10 cellular contexts compared by ENCODE assay signal in the genomic region with DNA sequence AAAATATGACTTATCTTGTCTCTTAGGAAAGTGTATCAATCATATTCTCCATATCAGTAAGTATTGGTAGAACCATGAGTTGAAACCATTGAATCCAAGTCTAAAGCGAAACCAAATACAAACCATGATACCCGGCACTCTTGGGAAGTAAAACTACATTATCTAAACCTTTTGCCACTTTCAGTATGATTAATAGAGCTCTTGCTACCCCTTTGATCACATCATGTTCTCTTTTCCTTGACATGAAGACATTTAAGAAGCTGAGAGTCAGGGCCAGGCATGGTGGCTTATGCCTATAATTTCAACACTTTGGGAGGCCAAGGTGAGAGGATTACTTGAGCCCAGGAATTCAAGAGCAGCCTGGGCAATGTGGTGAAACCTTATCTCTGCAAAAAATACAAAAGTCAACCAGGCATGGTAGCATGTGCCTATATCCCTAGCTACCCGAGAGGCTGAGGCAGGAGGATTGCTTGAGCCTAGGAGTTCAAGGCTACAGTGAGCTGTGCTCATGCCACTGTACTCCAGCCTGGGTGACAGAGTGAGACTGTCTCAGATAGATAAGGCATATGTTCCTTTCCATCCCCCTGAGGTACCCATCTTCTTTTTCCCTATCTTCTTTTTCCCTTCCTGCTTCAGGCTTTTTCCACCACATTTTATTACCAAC. TPM values are rescaled to one million over a fixed set of nuclear protein-coding genes. Genes with fewer than 3 reads are reported as not detected.
DNase-seq lines count a peak whose midpoint lies in the region; ATAC-seq and TF ChIP-seq lines count a peak whose summit lies in the region.
"Had no signal": no experiment of that assay in that cellular context is flagged by ENCODE, and none has a peak within 500 bp of the region (broad histone marks: within the 10 kb centered on the region; RNA-seq: fewer than 3 reads in every experiment).

No MANE protein-coding gene starts in this region.

- H3K27me3 Mint-ChIP-seq in activated CD8-positive, alpha-beta T cell treated with anti-CD3 and anti-CD28 coated beads for 36 hours: no peaks in the 10 kb centered on the region

- H3K9me2 ChIP-seq in Karpas-422 (replicated peaks; ENCODE audit: insufficient read depth, low read length): no peaks in the 10 kb centered on the region

- no peak overlapping the region for H3K4me2 ChIP-seq in Karpas-422 (ENCODE audit: low read depth, low read length, poor library complexity, severe bottlenecking)

- peak overlapping the region; percentile 58 for H3K27ac Mint-ChIP-seq in activated CD8-positive, alpha-beta T cell treated with anti-CD3 and anti-CD28 coated beads for 36 hours

- H3K27ac ChIP-seq in adrenal gland (no peak overlapping the region), Karpas-422 (ENCODE audit: low read length) (no peak overlapping the region)

- TF ChIP-seq POLR2A in adrenal gland (IDR thresholded peaks at IDR 0.05): no peak

- H3K27me3 ChIP-seq in adrenal gland (no peaks in the 10 kb centered on the region), Karpas-422 (ENCODE audit: low read length) (no peaks in the 10 kb centered on the region)

- ATAC-seq in HG02973 (IDR thresholded peaks at IDR 0.05; ENCODE audit: unreplicated experiment): peak; percentile 75
- peak; percentile 92 for ATAC-seq in activated CD8-positive, alpha-beta T cell treated with anti-CD3 and anti-CD28 coated beads for 36 hours
- no peak for ATAC-seq in SK-N-SH treated with all-trans-retinoic acid at 6 μM for 48 hours

- H3K4me3 ChIP-seq in GM12865 (ENCODE audit: low read depth, low read length) (no peak overlapping the region), adrenal gland (no peak overlapping the region), Karpas-422 (ENCODE audit: low read length) (no peak overlapping the region)

- 88 to 93% (median 90%) methylated on average over 3 of the region's 3 CpGs for WGBS in adrenal gland, 4 donors

- H3K9me3 ChIP-seq in adrenal gland (replicated peaks in 1 of 3) (no peaks in the 10 kb centered on the region), Karpas-422 (ENCODE audit: low read length) (no peaks in the 10 kb centered on the region)
- H3K9me3 ChIP-seq: Caco-2 had no signal

- H3K4me3 Mint-ChIP-seq in activated CD8-positive, alpha-beta T cell treated with anti-CD3 and anti-CD28 coated beads for 36 hours: no peak overlapping the region
- H3K4me3 Mint-ChIP-seq: neural crest cell had no signal

- no peaks in the 10 kb centered on the region for H3K79me2 ChIP-seq in Karpas-422 (ENCODE audit: low read length)

- intact Hi-C loops in activated CD8-positive, alpha-beta T cell treated with anti-CD3 and anti-CD28 coated beads for 36 hours (cut with micrococcal nuclease): no loop called here
- intact Hi-C loops in adrenal gland (cut with DNase I): no loop called here

- no peak overlapping the region for H2AFZ ChIP-seq in Karpas-422 (ENCODE audit: low read length)

- H3K4me1 ChIP-seq in adrenal gland (replicated peaks in 1 of 2) (no peaks in the 10 kb centered on the region), Karpas-422 (ENCODE audit: low read length) (no peaks in the 10 kb centered on the region)
- H3K4me1 ChIP-seq: Caco-2 had no signal

- peaks cover 44% of the 10 kb centered on the region for H3K36me3 Mint-ChIP-seq in activated CD8-positive, alpha-beta T cell treated with anti-CD3 and anti-CD28 coated beads for 36 hours (ENCODE audit: low read depth)

- POLR2A ChIA-PET in activated CD8-positive, alpha-beta T cell treated with anti-CD3 and anti-CD28 coated beads for 36 hours (lab: Charles Lee): no interaction called here

- H3K9me3 Mint-ChIP-seq in activated CD8-positive, alpha-beta T cell treated with anti-CD3 and anti-CD28 coated beads for 36 hours: no peaks in the 10 kb centered on the region
- H3K9me3 Mint-ChIP-seq: neural crest cell had no signal

- no peak overlapping the region for H3K9ac ChIP-seq in Karpas-422 (ENCODE audit: low read length)

- H3K4me1 Mint-ChIP-seq in activated CD8-positive, alpha-beta T cell treated with anti-CD3 and anti-CD28 coated beads for 36 hours (ENCODE audit: low read depth): peaks cover 27% of the 10 kb centered on the region

- DNase-seq in GM12865 (ENCODE audit: low read depth) (peak; percentile 36), GM19240 (ENCODE audit: insufficient read length, low spot score) (peak; percentile 20), adrenal gland (no peak), Karpas-422 (no peak), midbrain (lab: John Stamatoyannopoulos, UW) (no peak)
- DNase-seq in activated CD8-positive, alpha-beta T cell treated with anti-CD3 and anti-CD28 coated beads for 36 hours: peak; percentile 15
- DNase-seq: Caco-2 had no signal

- H4K20me1 ChIP-seq in Karpas-422 (ENCODE audit: insufficient read depth, low read depth, low read length): no peaks in the 10 kb centered on the region

- TF ChIP-seq CTCF in GM12865 (IDR thresholded peaks at IDR 0.05; ENCODE audit: insufficient read depth, low read depth, low read length, missing control alignments) (no peak), adrenal gland (IDR thresholded peaks at IDR 0.05) (no peak)
- no peak for TF ChIP-seq CTCF in activated CD8-positive, alpha-beta T cell treated with anti-CD3 and anti-CD28 coated beads for 36 hours (IDR thresholded peaks at IDR 0.05)

- no peaks in the 10 kb centered on the region for H3K36me3 ChIP-seq in adrenal gland (replicated peaks in 1 of 2)
- no peaks in the 10 kb centered on the region for H3K36me3 ChIP-seq in Karpas-422 (ENCODE audit: insufficient read depth, low read length)

- CTCF ChIA-PET in activated CD8-positive, alpha-beta T cell treated with anti-CD3 and anti-CD28 coated beads for 36 hours (lab: Charles Lee): interaction anchor here (1.6 kb wide), 1 partner anchor 14 kb away, joined by 3 read pairs; no protein-coding TSS in a partner anchor

TF ChIP-seq in SK-N-SH treated with all-trans-retinoic acid at 6 μM for 48 hours, 23 proteins besides CTCF, POLR2A, EP300 and RAD21 (continues in another document):
- TF ChIP-seq ZNF8 (CRISPR knock-in tag; IDR thresholded peaks at IDR 0.05) (no peak), PPARA (CRISPR knock-in tag; IDR thresholded peaks at IDR 0.05; ENCODE audit: borderline replicate concordance) (no peak), ESRRG (CRISPR knock-in tag; IDR thresholded peaks at IDR 0.05) (no peak), ZC3H10 (CRISPR knock-in tag; IDR thresholded peaks at IDR 0.05) (no peak), ZFP3 (CRISPR knock-in tag; IDR thresholded peaks at IDR 0.05) (no peak), ZNF565 (CRISPR knock-in tag; conservative IDR thresholded peaks at IDR 0.05; ENCODE audit: low read depth) (no peak), ZNF70 (CRISPR knock-in tag; IDR thresholded peaks at IDR 0.05) (no peak), RARB (CRISPR knock-in tag; IDR thresholded peaks at IDR 0.05) (no peak)
- TF ChIP-seq, protein P1, sequence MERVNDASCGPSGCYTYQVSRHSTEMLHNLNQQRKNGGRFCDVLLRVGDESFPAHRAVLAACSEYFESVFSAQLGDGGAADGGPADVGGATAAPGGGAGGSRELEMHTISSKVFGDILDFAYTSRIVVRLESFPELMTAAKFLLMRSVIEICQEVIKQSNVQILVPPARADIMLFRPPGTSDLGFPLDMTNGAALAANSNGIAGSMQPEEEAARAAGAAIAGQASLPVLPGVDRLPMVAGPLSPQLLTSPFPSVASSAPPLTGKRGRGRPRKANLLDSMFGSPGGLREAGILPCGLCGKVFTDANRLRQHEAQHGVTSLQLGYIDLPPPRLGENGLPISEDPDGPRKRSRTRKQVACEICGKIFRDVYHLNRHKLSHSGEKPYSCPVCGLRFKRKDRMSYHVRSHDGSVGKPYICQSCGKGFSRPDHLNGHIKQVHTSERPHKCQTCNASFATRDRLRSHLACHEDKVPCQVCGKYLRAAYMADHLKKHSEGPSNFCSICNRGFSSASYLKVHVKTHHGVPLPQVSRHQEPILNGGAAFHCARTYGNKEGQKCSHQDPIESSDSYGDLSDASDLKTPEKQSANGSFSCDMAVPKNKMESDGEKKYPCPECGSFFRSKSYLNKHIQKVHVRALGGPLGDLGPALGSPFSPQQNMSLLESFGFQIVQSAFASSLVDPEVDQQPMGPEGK (CRISPR knock-in tag; IDR thresholded peaks at IDR 0.05; ENCODE audit: borderline replicate concordance): no peak
- TF ChIP-seq, protein P2, sequence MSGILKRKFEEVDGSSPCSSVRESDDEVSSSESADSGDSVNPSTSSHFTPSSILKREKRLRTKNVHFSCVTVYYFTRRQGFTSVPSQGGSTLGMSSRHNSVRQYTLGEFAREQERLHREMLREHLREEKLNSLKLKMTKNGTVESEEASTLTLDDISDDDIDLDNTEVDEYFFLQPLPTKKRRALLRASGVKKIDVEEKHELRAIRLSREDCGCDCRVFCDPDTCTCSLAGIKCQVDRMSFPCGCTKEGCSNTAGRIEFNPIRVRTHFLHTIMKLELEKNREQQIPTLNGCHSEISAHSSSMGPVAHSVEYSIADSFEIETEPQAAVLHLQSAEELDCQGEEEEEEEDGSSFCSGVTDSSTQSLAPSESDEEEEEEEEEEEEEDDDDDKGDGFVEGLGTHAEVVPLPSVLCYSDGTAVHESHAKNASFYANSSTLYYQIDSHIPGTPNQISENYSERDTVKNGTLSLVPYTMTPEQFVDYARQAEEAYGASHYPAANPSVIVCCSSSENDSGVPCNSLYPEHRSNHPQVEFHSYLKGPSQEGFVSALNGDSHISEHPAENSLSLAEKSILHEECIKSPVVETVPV (CRISPR knock-in tag; IDR thresholded peaks at IDR 0.05): no peak

RNA-seq across cellular contexts. Expression of a gene that starts 45.4 kb away (rescaled TPM):
- 10 to 100 TPM; 12.5 to 12.9 TPM for total RNA-seq in activated CD8-positive, alpha-beta T cell treated with anti-CD3 and anti-CD28 coated beads for 36 hours
- total RNA-seq in adrenal gland: 1 to 10 TPM; 1.4 to 7.5 (median 3.7) TPM
- polyA plus RNA-seq in adrenal gland: 1 to 10 TPM; 1.0 to 2.9 (median 2.2) TPM
- total RNA-seq in Karpas-422 (2014; rRNA removed; shearing (Covaris generic); ENCODE audit: low replicate concordance): 16.0 and 16.1 TPM in 2 replicates

Comparison
In these comparisons a context has a peak if more than half of its experiments do, and no peak if none do; other contexts are left out.
1. DNase-seq: peak in GM12865 (single experiment), GM19240 (single experiment) and activated CD8-positive, alpha-beta T cell treated with anti-CD3 and anti-CD28 coated beads for 36 hours (single experiment); none in adrenal gland (0 of 7), Karpas-422 (single experiment) and midbrain (single experiment).